23 cellular contexts compared by ENCODE assay signal in genomic region chr13:39378293-39378692, GRCh38.
"Had no signal": no experiment of that assay in that cellular context is flagged by ENCODE, and none has a peak within 500 bp of the region (broad histone marks: within the 10 kb centered on the region; RNA-seq: fewer than 3 reads in every experiment).

No MANE protein-coding gene starts in this region.

- H3K36me3 ChIP-seq: colonic mucosa, esophagus squamous epithelium, gastroesophageal sphincter, prostate gland, right lobe of liver, spleen, tibial nerve, upper lobe of right lung had no signal

- H3K9me3 ChIP-seq: colonic mucosa, esophagus squamous epithelium, gastroesophageal sphincter, prostate gland, right lobe of liver, spleen, tibial nerve, upper lobe of right lung had no signal

- H3K4me1 ChIP-seq: colonic mucosa, prostate gland, right lobe of liver, spleen, tibial nerve, upper lobe of right lung had no signal

- H3K27ac ChIP-seq: colonic mucosa, epithelial cell of prostate, esophagus squamous epithelium, gastroesophageal sphincter, parathyroid adenoma, prostate gland, right lobe of liver, spleen, tibial nerve, upper lobe of right lung had no signal

- H3K4me3 ChIP-seq: colonic mucosa, esophagus squamous epithelium, gastroesophageal sphincter, prostate gland, right lobe of liver, spleen, tibial nerve, upper lobe of right lung had no signal

- H3K4me3 Mint-ChIP-seq: mesothelial cell of epicardium; natural killer cell treated with Interleukin-12 subunit alpha and Interleukin-12 subunit beta and Interleukin-15 and Interleukin-18, amount 100 ng/mL, for 72 hours; stimulated activated memory B cell treated with anti-CD40 and anti-IgM and Interleukin-4, amounts not matched to agents 10 μg/mL and 1 μg/mL and 100 μg/mL, for 72 hours; stimulated activated naive CD8-positive, alpha-beta T cell treated with anti-CD3 and anti-CD28 coated beads, Interleukin-15, Interleukin-2, amounts not matched to agents 100 ng/mL and 50 ng/mL, for 24 hours had no signal

- H3K27me3 Mint-ChIP-seq: natural killer cell treated with Interleukin-12 subunit alpha and Interleukin-12 subunit beta and Interleukin-15 and Interleukin-18, amount 100 ng/mL, for 72 hours; stimulated activated memory B cell treated with anti-CD40 and anti-IgM and Interleukin-4, amounts not matched to agents 10 μg/mL and 1 μg/mL and 100 μg/mL, for 72 hours had no signal

- H3K27me3 ChIP-seq: colonic mucosa, esophagus squamous epithelium, gastroesophageal sphincter, right lobe of liver, spleen, tibial nerve, upper lobe of right lung had no signal

- H3K27ac Mint-ChIP-seq: mesothelial cell of epicardium; natural killer cell treated with Interleukin-12 subunit alpha and Interleukin-12 subunit beta and Interleukin-15 and Interleukin-18, amount 100 ng/mL, for 72 hours; stimulated activated memory B cell treated with anti-CD40 and anti-IgM and Interleukin-4, amounts not matched to agents 10 μg/mL and 1 μg/mL and 100 μg/mL, for 72 hours; stimulated activated naive CD8-positive, alpha-beta T cell treated with anti-CD3 and anti-CD28 coated beads, Interleukin-15, Interleukin-2, amounts not matched to agents 100 ng/mL and 50 ng/mL, for 24 hours had no signal

- DNase-seq: colonic mucosa; effector memory CD4-positive, alpha-beta T cell; esophagus squamous epithelium; foreskin fibroblast; glutamatergic neuron; islet precursor cell; occipital lobe; right lobe of liver; spleen; stimulated activated CD4-positive, alpha-beta T cell treated with anti-CD3 and anti-CD28 coated beads, Interleukin-15, amount 100 ng/mL, for 24 hours; stimulated activated CD4-positive, alpha-beta T cell treated with anti-CD3 and anti-CD28 coated beads, Interleukin-1b, Interleukin-23, amount 100 ng/mL, for 48 hours; stimulated activated CD4-positive, alpha-beta T cell treated with anti-CD3 and anti-CD28 coated beads, Interleukin-4, amount 100 ng/mL, for 24 hours; upper lobe of right lung had no signal

- ATAC-seq: gastroesophageal sphincter; left lobe of liver; natural killer cell treated with Interleukin-12 subunit alpha and Interleukin-12 subunit beta and Interleukin-15 and Interleukin-18, amount 100 ng/mL, for 72 hours; right lobe of liver; stimulated activated memory B cell treated with anti-CD40 and anti-IgM and Interleukin-4, amounts not matched to agents 10 μg/mL and 1 μg/mL and 100 μg/mL, for 72 hours; upper lobe of right lung had no signal

- H3K9me3 Mint-ChIP-seq: stimulated activated memory B cell treated with anti-CD40 and anti-IgM and Interleukin-4, amounts not matched to agents 10 μg/mL and 1 μg/mL and 100 μg/mL, for 72 hours; stimulated activated naive CD8-positive, alpha-beta T cell treated with anti-CD3 and anti-CD28 coated beads, Interleukin-15, Interleukin-2, amounts not matched to agents 100 ng/mL and 50 ng/mL, for 24 hours had no signal

- H3K4me1 Mint-ChIP-seq: stimulated activated memory B cell treated with anti-CD40 and anti-IgM and Interleukin-4, amounts not matched to agents 10 μg/mL and 1 μg/mL and 100 μg/mL, for 72 hours had no signal

- H3K36me3 Mint-ChIP-seq: natural killer cell treated with Interleukin-12 subunit alpha and Interleukin-12 subunit beta and Interleukin-15 and Interleukin-18, amount 100 ng/mL, for 72 hours; stimulated activated memory B cell treated with anti-CD40 and anti-IgM and Interleukin-4, amounts not matched to agents 10 μg/mL and 1 μg/mL and 100 μg/mL, for 72 hours had no signal
